9 cellular contexts compared by ENCODE assay signal in genomic region chr11:14413307-14414072, GRCh38. TPM values are rescaled to one million over a fixed set of nuclear protein-coding genes. Genes with fewer than 3 reads are reported as not detected.
DNase-seq lines count a peak whose midpoint lies in the region; ATAC-seq and TF ChIP-seq lines count a peak whose summit lies in the region.
"Had no signal": no experiment of that assay in that cellular context is flagged by ENCODE, and none has a peak within 500 bp of the region (broad histone marks: within the 10 kb centered on the region; RNA-seq: fewer than 3 reads in every experiment).

No MANE protein-coding gene starts in this region.

- no peaks in the 10 kb centered on the region for H3K27me3 ChIP-seq in smooth muscle cell (ENCODE audit: low read depth)

- no peak overlapping the region for H2AFZ ChIP-seq in smooth muscle cell (ENCODE audit: low read depth)

- peak; percentile 84 for ATAC-seq in WTC11
- peak; percentile 65 for ATAC-seq in Right ventricle myocardium superior (ENCODE audit: poor library complexity)
- no peak for ATAC-seq in HG03442 (IDR thresholded peaks at IDR 0.05; ENCODE audit: unreplicated experiment)

- peaks cover 7% of the 10 kb centered on the region for H3F3A ChIP-seq in smooth muscle cell (ENCODE audit: low read depth)

- H3K9ac ChIP-seq in smooth muscle cell (ENCODE audit: low read depth) = no peak overlapping the region

- intact Hi-C loops in Right ventricle myocardium superior (cut with DNase I) = no loop called here

- no peaks in the 10 kb centered on the region for H3K36me3 ChIP-seq in smooth muscle cell (ENCODE audit: low read depth)

- no peaks in the 10 kb centered on the region for H4K20me1 ChIP-seq in smooth muscle cell (ENCODE audit: low read depth)

- no peak overlapping the region for H3K4me3 Mint-ChIP-seq in WTC11

- no peaks in the 10 kb centered on the region for H3K79me2 ChIP-seq in smooth muscle cell (ENCODE audit: low read depth)

- POLR2A ChIA-PET in WTC11 (lab: Charles Lee) = interaction anchor here (0.7 to 1.9 kb wide), 3 partner anchors 26 to 155 kb away, joined by 3 to 10 read pairs (median 3); no protein-coding TSS in a partner anchor

- H3K4me1 Mint-ChIP-seq in WTC11 = peaks cover 67% of the 10 kb centered on the region

- DNase-seq in DMS 273 (lab: John Stamatoyannopoulos, UW; ENCODE audit: unreplicated experiment) (peak; percentile 37), DMS 273 treated with DMSO at 0.1 percent for 48 hours (lab: John Stamatoyannopoulos, UW) (no peak), WTC11 (ENCODE audit: low spot score) (peak; percentile 64), Right ventricle myocardium superior (peak; percentile 54), smooth muscle cell (lab: John Stamatoyannopoulos, UW; ENCODE audit: unreplicated experiment) (no peak), SIG-M5 treated with dmso at 0.1 percent for 504 hours (lab: John Stamatoyannopoulos, UW; ENCODE audit: unreplicated experiment) (no peak), D341Med (ENCODE audit: low spot score) (no peak)

- peaks cover 8% of the 10 kb centered on the region for H3K4me1 ChIP-seq in smooth muscle cell (ENCODE audit: low read depth)

- peak overlapping the region; percentile 5 for H3K27ac ChIP-seq in smooth muscle cell (ENCODE audit: low read depth)
- H3K27ac ChIP-seq: VCaP had no signal

- H3K36me3 Mint-ChIP-seq in WTC11 = no peaks in the 10 kb centered on the region

- H3K9me3 ChIP-seq in smooth muscle cell (replicated peaks; ENCODE audit: low read depth) = no peaks in the 10 kb centered on the region

- H3K27me3 Mint-ChIP-seq in WTC11 (ENCODE audit: low read depth) = no peaks in the 10 kb centered on the region; the same call in 1 of the 2 replicates

- peak overlapping the region; percentile 3 for H3K4me2 ChIP-seq in smooth muscle cell

- H3K9me3 Mint-ChIP-seq in WTC11 = no peaks in the 10 kb centered on the region

- no peak overlapping the region for H3K4me3 ChIP-seq in smooth muscle cell

- 62% methylated on average over 4 of the region's 4 CpGs for WGBS in smooth muscle cell (ENCODE audit: low lambda C conversion rate)

- peak overlapping the region; percentile 37; the same call in 1 of the 2 replicates for H3K27ac Mint-ChIP-seq in WTC11

- CTCF ChIA-PET in WTC11 (lab: Charles Lee) = interaction anchor here (0.6 to 8.6 kb wide), 33 partner anchors 9 to 641 kb away, joined by 3 to 255 read pairs (median 5); partner anchors contain the start of gene RRAS2

- TF ChIP-seq CTCF in WTC11 (IDR thresholded peaks at IDR 0.05) = peak; percentile 52
- TF ChIP-seq CTCF in smooth muscle cell (IDR thresholded peaks at IDR 0.05; ENCODE audit: borderline replicate concordance, insufficient read depth, poor library complexity, severe bottlenecking) = peak; percentile 25

TF ChIP-seq in WTC11, 78 proteins besides CTCF, POLR2A, EP300 and RAD21:
- TF ChIP-seq HMGA2 (CRISPR knock-in tag; IDR thresholded peaks at IDR 0.05) (no peak), MLX (CRISPR knock-in tag; IDR thresholded peaks at IDR 0.05) (no peak), ZNF219 (CRISPR knock-in tag; IDR thresholded peaks at IDR 0.05; ENCODE audit: borderline replicate concordance) (no peak), ARID4B (CRISPR knock-in tag; IDR thresholded peaks at IDR 0.05; ENCODE audit: borderline replicate concordance) (no peak), ELF4 (CRISPR knock-in tag; IDR thresholded peaks at IDR 0.05; ENCODE audit: low read depth) (no peak), IRF1 (CRISPR knock-in tag; IDR thresholded peaks at IDR 0.05) (no peak), GRHL2 (CRISPR knock-in tag; IDR thresholded peaks at IDR 0.05; ENCODE audit: insufficient replicate concordance, severe bottlenecking) (no peak), JAZF1 (CRISPR knock-in tag; IDR thresholded peaks at IDR 0.05) (no peak), NFE2L1 (CRISPR knock-in tag; IDR thresholded peaks at IDR 0.05) (no peak), RORB (CRISPR knock-in tag; IDR thresholded peaks at IDR 0.05) (no peak), TEAD1 (CRISPR knock-in tag; IDR thresholded peaks at IDR 0.05) (no peak), JUN (CRISPR knock-in tag; IDR thresholded peaks at IDR 0.05) (no peak), RELA (CRISPR knock-in tag; IDR thresholded peaks at IDR 0.05; ENCODE audit: borderline replicate concordance) (no peak)
- TF ChIP-seq, protein P1, sequence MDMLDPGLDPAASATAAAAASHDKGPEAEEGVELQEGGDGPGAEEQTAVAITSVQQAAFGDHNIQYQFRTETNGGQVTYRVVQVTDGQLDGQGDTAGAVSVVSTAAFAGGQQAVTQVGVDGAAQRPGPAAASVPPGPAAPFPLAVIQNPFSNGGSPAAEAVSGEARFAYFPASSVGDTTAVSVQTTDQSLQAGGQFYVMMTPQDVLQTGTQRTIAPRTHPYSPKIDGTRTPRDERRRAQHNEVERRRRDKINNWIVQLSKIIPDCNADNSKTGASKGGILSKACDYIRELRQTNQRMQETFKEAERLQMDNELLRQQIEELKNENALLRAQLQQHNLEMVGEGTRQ (CRISPR knock-in tag; IDR thresholded peaks at IDR 0.05) = no peak
- TF ChIP-seq, protein P2, sequence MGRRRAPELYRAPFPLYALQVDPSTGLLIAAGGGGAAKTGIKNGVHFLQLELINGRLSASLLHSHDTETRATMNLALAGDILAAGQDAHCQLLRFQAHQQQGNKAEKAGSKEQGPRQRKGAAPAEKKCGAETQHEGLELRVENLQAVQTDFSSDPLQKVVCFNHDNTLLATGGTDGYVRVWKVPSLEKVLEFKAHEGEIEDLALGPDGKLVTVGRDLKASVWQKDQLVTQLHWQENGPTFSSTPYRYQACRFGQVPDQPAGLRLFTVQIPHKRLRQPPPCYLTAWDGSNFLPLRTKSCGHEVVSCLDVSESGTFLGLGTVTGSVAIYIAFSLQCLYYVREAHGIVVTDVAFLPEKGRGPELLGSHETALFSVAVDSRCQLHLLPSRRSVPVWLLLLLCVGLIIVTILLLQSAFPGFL (CRISPR knock-in tag; IDR thresholded peaks at IDR 0.05; ENCODE audit: borderline replicate concordance) = no peak
- TF ChIP-seq, protein P3, sequence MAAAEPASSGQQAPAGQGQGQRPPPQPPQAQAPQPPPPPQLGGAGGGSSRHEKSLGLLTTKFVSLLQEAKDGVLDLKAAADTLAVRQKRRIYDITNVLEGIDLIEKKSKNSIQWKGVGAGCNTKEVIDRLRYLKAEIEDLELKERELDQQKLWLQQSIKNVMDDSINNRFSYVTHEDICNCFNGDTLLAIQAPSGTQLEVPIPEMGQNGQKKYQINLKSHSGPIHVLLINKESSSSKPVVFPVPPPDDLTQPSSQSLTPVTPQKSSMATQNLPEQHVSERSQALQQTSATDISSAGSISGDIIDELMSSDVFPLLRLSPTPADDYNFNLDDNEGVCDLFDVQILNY (CRISPR knock-in tag; IDR thresholded peaks at IDR 0.05) = no peak

RNA-seq across cellular contexts. Expression of gene RRAS2, which starts 54.5 kb away (rescaled TPM):
- total RNA-seq in WTC11 (2021) = 161 to 164 TPM (median 164 TPM) in 3 replicates
- 26.5 TPM for total RNA-seq in Right ventricle myocardium superior
- 37.9 and 53.6 TPM in 2 replicates for total RNA-seq in smooth muscle cell
- 27.0 and 27.3 TPM in 2 replicates for polyA plus RNA-seq in smooth muscle cell

Comparison
In these comparisons a context has a peak if more than half of its experiments do, and no peak if none do; other contexts are left out.
1. DNase-seq: peak in DMS 273 (single experiment), WTC11 (single experiment) and Right ventricle myocardium superior (single experiment); none in DMS 273 treated with DMSO at 0.1 percent for 48 hours (single experiment), smooth muscle cell (single experiment), SIG-M5 treated with dmso at 0.1 percent for 504 hours (single experiment) and D341Med (single experiment).